ENCODE assay signal across 15 cellular contexts in genomic region chr11:11558826-11559225, GRCh38.
"Had no signal": no experiment of that assay in that cellular context is flagged by ENCODE, and none has a peak within 500 bp of the region (broad histone marks: within the 10 kb centered on the region; RNA-seq: fewer than 3 reads in every experiment).

No MANE protein-coding gene starts in this region.

- H3K4me3 Mint-ChIP-seq: activated CD4-positive, alpha-beta memory T cell treated with anti-CD3 and anti-CD28 coated beads for 36 hours; activated naive CD8-positive, alpha-beta T cell treated with anti-CD3 and anti-CD28 coated beads, Interleukin-2, amount 10 ng/mL, durations not matched to agents 7 days and 5 days; nephron progenitor cell; stimulated activated naive CD8-positive, alpha-beta T cell treated with anti-CD3 and anti-CD28 coated beads, Interleukin-15, amount 100 ng/mL, for 72 hours had no signal

- H3K36me3 Mint-ChIP-seq: activated CD4-positive, alpha-beta memory T cell treated with anti-CD3 and anti-CD28 coated beads for 36 hours; activated naive CD8-positive, alpha-beta T cell treated with anti-CD3 and anti-CD28 coated beads, Interleukin-2, amount 10 ng/mL, durations not matched to agents 7 days and 5 days had no signal

- H3K27ac Mint-ChIP-seq: activated CD4-positive, alpha-beta memory T cell treated with anti-CD3 and anti-CD28 coated beads for 36 hours; activated naive CD8-positive, alpha-beta T cell treated with anti-CD3 and anti-CD28 coated beads, Interleukin-2, amount 10 ng/mL, durations not matched to agents 7 days and 5 days; nephron progenitor cell; stimulated activated naive CD8-positive, alpha-beta T cell treated with anti-CD3 and anti-CD28 coated beads, Interleukin-15, amount 100 ng/mL, for 72 hours had no signal

- H3K4me1 Mint-ChIP-seq: activated naive CD8-positive, alpha-beta T cell treated with anti-CD3 and anti-CD28 coated beads, Interleukin-2, amount 10 ng/mL, durations not matched to agents 7 days and 5 days; stimulated activated naive CD8-positive, alpha-beta T cell treated with anti-CD3 and anti-CD28 coated beads, Interleukin-15, amount 100 ng/mL, for 72 hours had no signal

- ATAC-seq: gastrocnemius medialis; stimulated activated naive CD8-positive, alpha-beta T cell treated with anti-CD3 and anti-CD28 coated beads, Interleukin-15, amount 100 ng/mL, for 72 hours had no signal

- H3K9me3 Mint-ChIP-seq: activated CD4-positive, alpha-beta memory T cell treated with anti-CD3 and anti-CD28 coated beads for 36 hours; nephron progenitor cell had no signal

- H3K27me3 Mint-ChIP-seq: stimulated activated naive CD8-positive, alpha-beta T cell treated with anti-CD3 and anti-CD28 coated beads, Interleukin-15, amount 100 ng/mL, for 72 hours had no signal

- H3K36me3 ChIP-seq: cardiac muscle cell, gastrocnemius medialis, uterus had no signal

- H3K4me3 ChIP-seq: cardiac muscle cell, gastrocnemius medialis, testis, uterus had no signal

- H3K27me3 ChIP-seq: gastrocnemius medialis, testis, uterus had no signal

- H3K4me1 ChIP-seq: uterus had no signal

- FAIRE-seq: colon had no signal

- H3K27ac ChIP-seq: cardiac muscle cell, gastrocnemius medialis, testis, uterus had no signal

- H3K9me3 ChIP-seq: gastrocnemius medialis, testis, uterus had no signal

- DNase-seq: activated CD4-positive, alpha-beta memory T cell treated with anti-CD3 and anti-CD28 coated beads for 36 hours; activated gamma-delta T cell treated with Interleukin-2 at 50 U/mL for 16 hours; activated naive CD8-positive, alpha-beta T cell treated with anti-CD3 and anti-CD28 coated beads, Interleukin-2, amount 10 ng/mL, durations not matched to agents 7 days and 5 days; activated T-cell treated with anti-CD3 and anti-CD28 coated beads, Interleukin-2, amount 50 U/mL, for 48 hours; anterior cingulate cortex; gastrocnemius medialis; mesenchymal stem cell; nephron progenitor cell; stimulated activated CD4-positive, alpha-beta T cell treated with anti-CD3 and anti-CD28 coated beads, Interleukin-4, amount 100 ng/mL, for 1 hour; stimulated activated naive CD8-positive, alpha-beta T cell treated with anti-CD3 and anti-CD28 coated beads, Interleukin-15, amount 100 ng/mL, for 72 hours; SW 1271; testis; uterus had no signal
